ENCODE assay signal across 8 cellular contexts in genomic region chr19:40056505-40056904, GRCh38. TPM values are rescaled to one million over a fixed set of nuclear protein-coding genes. Genes with fewer than 3 reads are reported as not detected.
DNase-seq lines count a peak whose midpoint lies in the region; ATAC-seq and TF ChIP-seq lines count a peak whose summit lies in the region.

No MANE protein-coding gene starts in this region.

- H2AFZ ChIP-seq in fibroblast of lung (ENCODE audit: low read length) = peak overlapping the region; percentile 97

- peaks cover 12% of the 10 kb centered on the region for H3K79me2 ChIP-seq in fibroblast of lung (ENCODE audit: control insufficient read depth, insufficient read depth, low read length)

- H3K27me3 ChIP-seq in SJCRH30 (no peaks in the 10 kb centered on the region), fibroblast of lung (ENCODE audit: control insufficient read depth, insufficient read depth, low read length) (no peaks in the 10 kb centered on the region), rectal smooth muscle tissue (ENCODE audit: control insufficient read depth, insufficient read depth, low read length) (no peaks in the 10 kb centered on the region)

- 0 out of 2 replicates have a peak, but pooled peaks cover 3% of the 10 kb centered on the region for H3K4me1 ChIP-seq in SJCRH30
- no peaks in the 10 kb centered on the region for H3K4me1 ChIP-seq in fibroblast of lung (ENCODE audit: control insufficient read depth, extremely low read depth, insufficient read depth, low read length)
- peaks cover 2% of the 10 kb centered on the region for H3K4me1 ChIP-seq in rectal smooth muscle tissue (ENCODE audit: control insufficient read depth, insufficient read depth, low read length)

- H3K4me3 ChIP-seq in GM12875 (ENCODE audit: low read depth, low read length) = peak overlapping the region; percentile 79
- H3K4me3 ChIP-seq in SJCRH30 = peak overlapping the region; percentile 74
- peak overlapping the region; percentile 85 to 93 (median 91) for H3K4me3 ChIP-seq in fibroblast of lung (replicated peaks in 1 of 4; ENCODE audit: control extremely low read depth in 1 of 4, insufficient read depth in 1 of 4, low read depth in 3 of 4, low read length in 4 of 4)
- H3K4me3 ChIP-seq in rectal smooth muscle tissue (ENCODE audit: low read length) = peak overlapping the region; percentile 86

- H3K36me3 ChIP-seq in SJCRH30 (no peaks in the 10 kb centered on the region), fibroblast of lung (ENCODE audit: control insufficient read depth, insufficient read depth, low read length) (no peaks in the 10 kb centered on the region), rectal smooth muscle tissue (ENCODE audit: control insufficient read depth, insufficient read depth, low read length) (no peaks in the 10 kb centered on the region)

- no peak for TF ChIP-seq CTCF in GM12875 (IDR thresholded peaks at IDR 0.05; ENCODE audit: borderline replicate concordance, insufficient read depth, low read depth, low read length)
- no peak for TF ChIP-seq CTCF in fibroblast of lung (conservative IDR thresholded peaks at IDR 0.05 in 1 of 2, IDR thresholded peaks at IDR 0.05 in 1 of 2; ENCODE audit: low read depth in 1 of 2, low read length in 2 of 2)

- peak overlapping the region; percentile 77 for H3K9ac ChIP-seq in fibroblast of lung (ENCODE audit: insufficient read depth, low read length)
- H3K9ac ChIP-seq in rectal smooth muscle tissue (ENCODE audit: low read length) = no peak overlapping the region

- peak in 1 of 2 experiments; percentile 17 for DNase-seq in SJCRH30
- no peak for DNase-seq in fibroblast of lung (ENCODE audit: low read depth in 2 of 2)
- no peak for DNase-seq in T-helper 9 cell

- ATAC-seq in HG03025 (IDR thresholded peaks at IDR 0.05; ENCODE audit: low FRiP score, unreplicated experiment) = no peak
- no peak for ATAC-seq in HG02571 (IDR thresholded peaks at IDR 0.05; ENCODE audit: unreplicated experiment)
- no peak for ATAC-seq in HG02938 (IDR thresholded peaks at IDR 0.05; ENCODE audit: unreplicated experiment)

- H3K27ac ChIP-seq in SJCRH30 (peak overlapping the region; percentile 54), fibroblast of lung (ENCODE audit: insufficient read depth, low read length) (peak overlapping the region; percentile 78), rectal smooth muscle tissue (ENCODE audit: low read depth, low read length) (no peak overlapping the region)

- no peaks in the 10 kb centered on the region for H4K20me1 ChIP-seq in fibroblast of lung (ENCODE audit: control insufficient read depth, extremely low read depth, insufficient read depth, low read length)

- peaks cover 12% of the 10 kb centered on the region for H3K9me3 ChIP-seq in SJCRH30 (replicated peaks)
- H3K9me3 ChIP-seq in fibroblast of lung (ENCODE audit: control insufficient read depth, insufficient read depth, low read depth, low read length) = no peaks in the 10 kb centered on the region

- H3K4me2 ChIP-seq in fibroblast of lung (ENCODE audit: extremely low read depth, insufficient read depth, low read length) = peak overlapping the region; percentile 99

RNA-seq across cellular contexts. Expression of gene ZNF780B, which starts 0.5 kb away (rescaled TPM):
- 23.5 and 27.4 TPM in 2 replicates for total RNA-seq in SJCRH30 (2014; rRNA removed; shearing (Covaris generic))
- 17.2 and 20.8 TPM in 2 replicates for total RNA-seq in fibroblast of lung
- 8.9 TPM in 2 replicates for polyA plus RNA-seq in fibroblast of lung
- 4.5 and 7.7 TPM in 2 replicates for polyA plus RNA-seq in fibroblast of lung (2012)
- 0.89 and 6.0 TPM in 2 replicates for polyA minus RNA-seq in fibroblast of lung (ENCODE audit: low replicate concordance)

RNA-seq across cellular contexts. Expression of gene ZNF780A, which starts 34.2 kb away (rescaled TPM):
- 26.8 and 28.0 TPM in 2 replicates for total RNA-seq in SJCRH30 (2014; rRNA removed; shearing (Covaris generic))
- 12.8 and 17.3 TPM in 2 replicates for total RNA-seq in fibroblast of lung
- 10.2 and 14.7 TPM in 2 replicates for polyA plus RNA-seq in fibroblast of lung
- polyA plus RNA-seq in fibroblast of lung (2012) = 7.2 and 10.7 TPM in 2 replicates
- 1.9 and 11.9 TPM in 2 replicates for polyA minus RNA-seq in fibroblast of lung (ENCODE audit: low replicate concordance)

RNA-seq across cellular contexts. Expression of gene ZNF546, which starts 59.6 kb away (rescaled TPM):
- 5.2 and 6.1 TPM in 2 replicates for total RNA-seq in SJCRH30 (2014; rRNA removed; shearing (Covaris generic))
- 10.5 and 15.7 TPM in 2 replicates for total RNA-seq in fibroblast of lung
- 1.0 and 1.6 TPM in 2 replicates for polyA plus RNA-seq in fibroblast of lung
- polyA plus RNA-seq in fibroblast of lung (2012) = 0.99 and 1.5 TPM in 2 replicates
- polyA minus RNA-seq in fibroblast of lung (ENCODE audit: low replicate concordance) = 3.4 TPM in 1 of 2 replicates, not detected in the other
